15 cellular contexts compared by ENCODE assay signal in genomic region chr19:1474765-1475351, GRCh38. TPM values are rescaled to one million over a fixed set of nuclear protein-coding genes. Genes with fewer than 3 reads are reported as not detected.
DNase-seq lines count a peak whose midpoint lies in the region; ATAC-seq and TF ChIP-seq lines count a peak whose summit lies in the region.
"Had no signal": no experiment of that assay in that cellular context is flagged by ENCODE, and none has a peak within 500 bp of the region (broad histone marks: within the 10 kb centered on the region; RNA-seq: fewer than 3 reads in every experiment).

No MANE protein-coding gene starts in this region.

- DNase-seq in Right ventricle myocardium inferior (ENCODE audit: missing footprints) (peak; percentile 63), left ventricle myocardium superior (no peak), HCT116 (ENCODE audit: low read depth, low spot score) (no peak), neural progenitor cell (ENCODE audit: low spot score) (no peak), GDM1 (lab: John Stamatoyannopoulos, UW) (no peak), OCI-M1 (lab: John Stamatoyannopoulos, UW) (no peak)
- DNase-seq in activated CD4-positive, alpha-beta T cell treated with anti-CD3 and anti-CD28 coated beads, Interleukin-2, amount 50 U/mL, for 1 hour: no peak
- DNase-seq: CD8-positive, alpha-beta T cell; NCI-H187; NCI-H345; NCI-H526 treated with DMSO at 0.1 percent for 48 hours; RPMI8226 had no signal

- no peaks in the 10 kb centered on the region for H3K9me3 Mint-ChIP-seq in neural progenitor cell
- H3K9me3 Mint-ChIP-seq: CD8-positive, alpha-beta T cell; IgD-negative memory B cell had no signal

- intact Hi-C loops in Right ventricle myocardium inferior (cut with DNase I) (no loop called here), left ventricle myocardium superior (cut with micrococcal nuclease) (no loop called here), HCT116 (cut with micrococcal nuclease) (no loop called here)

- no peak overlapping the region for H3K9ac ChIP-seq in HCT116 (ENCODE audit: low read length)
- H3K9ac ChIP-seq in neural progenitor cell: no peak overlapping the region

- RAD21 ChIA-PET in HCT116 (lab: Charles Lee; ENCODE audit: low non-redundant PET in 1 of 2, low total read pairs in 2 of 2, uncharacterized antibody in 2 of 2, unreplicated experiment in 2 of 2): no interaction called here

- no peak for TF ChIP-seq POLR2A in HCT116 (IDR thresholded peaks at IDR 0.05; ENCODE audit: borderline replicate concordance, extremely low read depth, insufficient read depth, insufficient read length)

- H4K20me1 ChIP-seq in HCT116 (ENCODE audit: insufficient read depth) (no peaks in the 10 kb centered on the region), neural progenitor cell (ENCODE audit: low read depth) (peaks cover 90% of the 10 kb centered on the region)

- H3K27ac ChIP-seq in HCT116 (ENCODE audit: low read depth, low read length) (no peak overlapping the region; the same call in 1 of the 2 replicates), cingulate gyrus (ENCODE audit: low read depth, low read length) (peak overlapping the region; percentile 69), neural progenitor cell (no peak overlapping the region)
- H3K27ac ChIP-seq: SJSA1 had no signal

- peaks cover 27% of the 10 kb centered on the region for H3F3A ChIP-seq in neural progenitor cell (ENCODE audit: low read depth)

- H3K9me2 ChIP-seq in HCT116 (ENCODE audit: insufficient read depth): no peaks in the 10 kb centered on the region

- peak overlapping the region; percentile 30 for H3K4me3 Mint-ChIP-seq in neural progenitor cell
- H3K4me3 Mint-ChIP-seq: CD8-positive, alpha-beta T cell had no signal

- H3K27me3 ChIP-seq in HCT116 (ENCODE audit: insufficient read depth, low read length) (no peaks in the 10 kb centered on the region), neural progenitor cell (peaks cover 44% of the 10 kb centered on the region)

- TF ChIP-seq RAD21 in HCT116 (IDR thresholded peaks at IDR 0.05; ENCODE audit: low read depth): no peak

- H3K4me2 ChIP-seq in HCT116 (ENCODE audit: low read length) (no peak overlapping the region), neural progenitor cell (no peak overlapping the region)

- H3K36me3 ChIP-seq in HCT116 (ENCODE audit: control insufficient read depth in 1 of 2, insufficient read depth in 2 of 2, low read length in 2 of 2) (peaks cover 3 to 5% of the 10 kb centered on the region in 2 experiments; a peak in 2 of 4 replicates), neural progenitor cell (no peaks in the 10 kb centered on the region)

- H3K27ac Mint-ChIP-seq in neural progenitor cell: no peak overlapping the region
- H3K27ac Mint-ChIP-seq: CD8-positive, alpha-beta T cell had no signal

- peaks cover 11% of the 10 kb centered on the region for H3K4me1 Mint-ChIP-seq in neural progenitor cell

- peaks cover 2% of the 10 kb centered on the region for H3K36me3 Mint-ChIP-seq in neural progenitor cell

- BruUV-seq in HCT116 (replicated peaks; lab: Mats Ljungman, UMichigan): no TSS peak

- peaks cover 16% of the 10 kb centered on the region for H3K27me3 Mint-ChIP-seq in neural progenitor cell (ENCODE audit: insufficient read depth, low read depth)

- no peaks in the 10 kb centered on the region for H3K9me3 ChIP-seq in HCT116 (ENCODE audit: control insufficient read depth in 1 of 2, insufficient read depth in 1 of 2, low read depth in 1 of 2, low read length in 2 of 2)
- no peaks in the 10 kb centered on the region for H3K9me3 ChIP-seq in neural progenitor cell (ENCODE audit: low read depth)

- H3K4me3 ChIP-seq in HCT116 (replicated peaks in 1 of 2; ENCODE audit: low read depth in 1 of 2, low read length in 2 of 2): no peak overlapping the region
- H3K4me3 ChIP-seq in neural progenitor cell: no peak overlapping the region
- H3K4me3 ChIP-seq: SJSA1 had no signal

- H3K79me2 ChIP-seq in HCT116 (ENCODE audit: insufficient read depth, low read length) (peaks cover 34% of the 10 kb centered on the region), neural progenitor cell (ENCODE audit: low read depth) (peaks cover 29% of the 10 kb centered on the region)

- TF ChIP-seq CTCF in HCT116 (IDR thresholded peaks at IDR 0.05 in 2 of 3, conservative IDR thresholded peaks at IDR 0.05 in 1 of 3; ENCODE audit: borderline replicate concordance in 1 of 3, insufficient read depth in 1 of 3, low read depth in 2 of 3, low read length in 2 of 3) (no peak), neural progenitor cell (IDR thresholded peaks at IDR 0.05) (no peak)

- CTCF ChIA-PET in HCT116 (lab: Charles Lee): no interaction called here

- H2AFZ ChIP-seq in HCT116 (ENCODE audit: low read depth, low read length, poor library complexity, severe bottlenecking): no peak overlapping the region
- H2AFZ ChIP-seq in neural progenitor cell (replicated peaks): no peak overlapping the region

- H3K4me1 ChIP-seq in HCT116 (ENCODE audit: control insufficient read depth in 1 of 2, insufficient read depth in 2 of 2, low read length in 2 of 2) (peaks cover 22 to 44% of the 10 kb centered on the region in 2 experiments), neural progenitor cell (peaks cover 31% of the 10 kb centered on the region)

- POLR2A ChIA-PET in HCT116 (lab: Charles Lee): interaction anchor here (1.4 to 1.7 kb wide), 2 partner anchors 19 to 20 kb away, joined by 4 to 5 read pairs; no protein-coding TSS in a partner anchor

- ATAC-seq in Right ventricle myocardium inferior (no peak), left ventricle myocardium superior (no peak), HCT116 (no peak)
- ATAC-seq: CD8-positive, alpha-beta T cell had no signal

TF ChIP-seq in HCT116, 20 proteins besides CTCF, POLR2A, EP300 and RAD21:
- TF ChIP-seq ZNF274 (IDR thresholded peaks at IDR 0.05; ENCODE audit: low read depth, low read length): no peak
- TF ChIP-seq ATF3 (IDR thresholded peaks at IDR 0.05): no peak
- no peak for TF ChIP-seq EZH2phosphoT487 (IDR thresholded peaks at IDR 0.05; ENCODE audit: borderline replicate concordance)
- no peak for TF ChIP-seq JUND (IDR thresholded peaks at IDR 0.05)
- no peak for TF ChIP-seq SRF (IDR thresholded peaks at IDR 0.05; ENCODE audit: low read depth)
- 0 out of 2 replicates have a peak, but pooled peaks have one; percentile 4 for TF ChIP-seq POLR2AphosphoS5 (IDR thresholded peaks at IDR 0.05; ENCODE audit: low read depth, low read length)
- TF ChIP-seq MAX (IDR thresholded peaks at IDR 0.05): no peak

RNA-seq across cellular contexts. Expression of gene C19orf25, which starts 4.2 kb away (rescaled TPM):
- total RNA-seq in Right ventricle myocardium inferior (21.5 TPM), left ventricle myocardium superior (16.2 TPM), HCT116 (2021; ENCODE audit: unreplicated experiment) (48.8 TPM), neural progenitor cell (ENCODE audit: low replicate concordance) (14.4 and 40.4 TPM in 2 replicates)
- polyA plus RNA-seq in HCT116 (2012): 25.7 and 32.1 TPM in 2 replicates

RNA-seq across cellular contexts. Expression of gene PCSK4, which starts 15.3 kb away (rescaled TPM):
- total RNA-seq in Right ventricle myocardium inferior (0.89 TPM), left ventricle myocardium superior (2.8 TPM), HCT116 (2021; ENCODE audit: unreplicated experiment) (11.1 TPM), neural progenitor cell (ENCODE audit: low replicate concordance) (3.6 and 12.5 TPM in 2 replicates)
- polyA plus RNA-seq in HCT116 (2012): 8.2 and 9.8 TPM in 2 replicates
- polyA plus RNA-seq: IgD-negative memory B cell had no signal

RNA-seq across cellular contexts. Expression of gene REEP6, which starts 16.1 kb away (rescaled TPM):
- total RNA-seq in Right ventricle myocardium inferior: 1.1 TPM
- 0.72 TPM for total RNA-seq in left ventricle myocardium superior
- total RNA-seq in HCT116 (2021; ENCODE audit: unreplicated experiment): 53.9 TPM
- 63.6 and 65.9 TPM in 2 replicates for polyA plus RNA-seq in HCT116 (2012)
- total RNA-seq in neural progenitor cell (ENCODE audit: low replicate concordance): 4.8 and 13.0 TPM in 2 replicates

RNA-seq across cellular contexts. Expression of gene APC2, which starts 24.9 kb away (rescaled TPM):
- total RNA-seq in Right ventricle myocardium inferior (0.14 TPM), left ventricle myocardium superior (0.17 TPM), HCT116 (2021; ENCODE audit: unreplicated experiment) (1.6 TPM), neural progenitor cell (ENCODE audit: low replicate concordance) (1.3 and 12.2 TPM in 2 replicates)
- polyA plus RNA-seq in HCT116 (2012): 0.62 and 0.66 TPM in 2 replicates
- total RNA-seq: SJSA1 had no signal

RNA-seq across cellular contexts. Expression of gene RPS15, which starts 36.7 kb away (rescaled TPM):
- 695 TPM for total RNA-seq in Right ventricle myocardium inferior
- 625 TPM for total RNA-seq in left ventricle myocardium superior
- 1,862 TPM for total RNA-seq in HCT116 (2021; ENCODE audit: unreplicated experiment)
- 2,807 and 2,860 TPM in 2 replicates for polyA plus RNA-seq in HCT116 (2012)
- total RNA-seq in neural progenitor cell (ENCODE audit: low replicate concordance): 1,918 and 2,648 TPM in 2 replicates
